8 cellular contexts compared by ENCODE assay signal in genomic region chr10:32256613-32257437, GRCh38.
DNase-seq lines count a peak whose midpoint lies in the region; ATAC-seq and TF ChIP-seq lines count a peak whose summit lies in the region.

No MANE protein-coding gene starts in this region.

- in situ Hi-C loops in Caki2 (cut with HindIII; ENCODE audit: low pct_unique_long_range_greater_than_20kb, low sequenced_read_pairs), result no loop called here

- peak; percentile 73 for ATAC-seq in GM21423 (IDR thresholded peaks at IDR 0.05; ENCODE audit: unreplicated experiment)

- peak; percentile 37 for DNase-seq in Caki2 (ENCODE audit: low read depth)
- DNase-seq in LNCaP clone FGC (ENCODE audit: low read depth), result peak; percentile 39
- DNase-seq in activated CD4-positive, CD25-positive, alpha-beta regulatory T cell (lab: John Stamatoyannopoulos, UW), result peak; percentile 31 to 56 (median 39)
- DNase-seq in cardiac fibroblast (ENCODE audit: low read depth in 2 of 2), result peak; percentile 61 to 64
- DNase-seq in left kidney (ENCODE audit: low read depth, low spot score), result peak; percentile 67
- DNase-seq in stimulated activated CD4-positive, alpha-beta T cell treated with anti-CD3 and anti-CD28 coated beads, Interleukin-4, amount 100 ng/mL, for 24 hours, result peak; percentile 75
- no peak for DNase-seq in NCI-H345 treated with DMSO at 0.1 percent for 48 hours (lab: John Stamatoyannopoulos, UW; ENCODE audit: unreplicated experiment)

- TF ChIP-seq CTCF in LNCaP clone FGC (IDR thresholded peaks at IDR 0.05; ENCODE audit: control insufficient read depth, extremely low read depth, insufficient read depth) (peak; percentile 89), cardiac fibroblast (IDR thresholded peaks at IDR 0.05; ENCODE audit: low read depth, low read length) (peak; percentile 97)

- no peak overlapping the region for H3K4me3 ChIP-seq in LNCaP clone FGC (ENCODE audit: low read depth, low read length)
- no peak overlapping the region for H3K4me3 ChIP-seq in cardiac fibroblast (replicated peaks in 1 of 2; ENCODE audit: low read depth in 2 of 2, low read length in 2 of 2)
